In genomic region chr13:52652980-52653303, GRCh38 we compare ENCODE assay signal across 8 cellular contexts. TPM values are rescaled to one million over a fixed set of nuclear protein-coding genes. Genes with fewer than 3 reads are reported as not detected.
DNase-seq lines count a peak whose midpoint lies in the region; ATAC-seq and TF ChIP-seq lines count a peak whose summit lies in the region.

No MANE protein-coding gene starts in this region.

- H3K9me3 ChIP-seq in SJCRH30 (replicated peaks), result no peaks in the 10 kb centered on the region

- no peak for TF ChIP-seq CTCF in foreskin keratinocyte (conservative IDR thresholded peaks at IDR 0.05)

- H3K27ac ChIP-seq in SJCRH30 (peak overlapping the region; percentile 97), foreskin keratinocyte (peak overlapping the region; percentile 98), rectal smooth muscle tissue (ENCODE audit: low read depth, low read length) (peak overlapping the region; percentile 99)

- ATAC-seq in HG02798 (IDR thresholded peaks at IDR 0.05; ENCODE audit: poor library complexity, unreplicated experiment) (peak; percentile 32), foreskin keratinocyte (peak; percentile 16)

- peak overlapping the region; percentile 87 for H3K9ac ChIP-seq in rectal smooth muscle tissue (ENCODE audit: low read length)

- peak; percentile 46 for DNase-seq in NCI-H510A treated with DMSO at 0.1 percent for 48 hours (lab: John Stamatoyannopoulos, UW)
- no peak for DNase-seq in NCI-H510A (lab: John Stamatoyannopoulos, UW)
- DNase-seq in SJCRH30, result no peak
- DNase-seq in foreskin keratinocyte, result no peak
- DNase-seq in stimulated activated CD4-positive, alpha-beta T cell treated with anti-CD3 and anti-CD28 coated beads, Interleukin-4, amount 100 ng/mL, for 4 hours, result no peak
- DNase-seq in activated CD4-positive, alpha-beta T cell treated with anti-CD3 and anti-CD28 coated beads for 48 hours, result no peak

- H3K27me3 ChIP-seq in SJCRH30 (no peaks in the 10 kb centered on the region), foreskin keratinocyte (no peaks in the 10 kb centered on the region), rectal smooth muscle tissue (ENCODE audit: control insufficient read depth, insufficient read depth, low read length) (no peaks in the 10 kb centered on the region)

- H3K4me1 ChIP-seq in SJCRH30 (no peaks in the 10 kb centered on the region), foreskin keratinocyte (peaks cover 5% of the 10 kb centered on the region), rectal smooth muscle tissue (ENCODE audit: control insufficient read depth, insufficient read depth, low read length) (peaks cover 10% of the 10 kb centered on the region)

- H3K4me3 ChIP-seq in SJCRH30 (peak overlapping the region; percentile 66), rectal smooth muscle tissue (ENCODE audit: low read length) (peak overlapping the region; percentile 97)

- H3K36me3 ChIP-seq in SJCRH30 (peaks cover 14% of the 10 kb centered on the region), rectal smooth muscle tissue (ENCODE audit: control insufficient read depth, insufficient read depth, low read length) (no peaks in the 10 kb centered on the region)

RNA-seq across cellular contexts. Expression of gene SUGT1, which starts 0.3 kb away (rescaled TPM):
- 70.7 and 76.2 TPM in 2 replicates for total RNA-seq in SJCRH30 (2014; rRNA removed; shearing (Covaris generic))
- total RNA-seq in foreskin keratinocyte, result 48.0 and 50.8 TPM in 2 replicates
- polyA plus RNA-seq in foreskin keratinocyte, result 47.9 and 52.4 TPM in 2 replicates

RNA-seq across cellular contexts. Expression of gene HNRNPA1L2, which starts 10.7 kb away (rescaled TPM):
- 9.4 and 9.6 TPM in 2 replicates for total RNA-seq in SJCRH30 (2014; rRNA removed; shearing (Covaris generic))
- 5.3 and 7.3 TPM in 2 replicates for total RNA-seq in foreskin keratinocyte
- 7.0 and 9.7 TPM in 2 replicates for polyA plus RNA-seq in foreskin keratinocyte
